2 cellular contexts compared by ENCODE assay signal in the genomic region with DNA sequence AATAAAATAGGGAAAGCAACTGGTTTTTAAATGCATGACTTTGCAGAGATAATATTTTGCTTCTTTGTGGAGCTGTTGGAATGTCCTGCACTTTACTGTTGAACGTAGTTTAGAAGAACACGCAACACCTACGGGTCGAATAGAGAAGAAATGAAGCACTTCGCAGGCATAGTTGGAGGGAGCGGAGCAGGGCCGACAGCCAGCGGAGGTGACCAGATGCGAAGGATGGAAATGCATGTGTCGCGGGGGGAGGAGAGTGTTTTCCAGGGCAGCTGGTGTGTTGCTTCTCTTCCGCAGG.
TF ChIP-seq lines count a peak whose summit lies in the region.

No MANE protein-coding gene starts in this region.

TF ChIP-seq in IMR-90, 13 proteins besides CTCF, POLR2A, EP300 and RAD21 (continued from another document):
- TF ChIP-seq RCOR1 (IDR thresholded peaks at IDR 0.05; ENCODE audit: insufficient replicate concordance, low read length) = no peak
- no peak for TF ChIP-seq MAZ (IDR thresholded peaks at IDR 0.05; ENCODE audit: borderline replicate concordance, low read depth, low read length)
- TF ChIP-seq ELK1 (IDR thresholded peaks at IDR 0.05; ENCODE audit: borderline replicate concordance, low read depth, low read length) = no peak

TF ChIP-seq in WTC11, 78 proteins besides CTCF, POLR2A, EP300 and RAD21:
- TF ChIP-seq, protein P1, sequence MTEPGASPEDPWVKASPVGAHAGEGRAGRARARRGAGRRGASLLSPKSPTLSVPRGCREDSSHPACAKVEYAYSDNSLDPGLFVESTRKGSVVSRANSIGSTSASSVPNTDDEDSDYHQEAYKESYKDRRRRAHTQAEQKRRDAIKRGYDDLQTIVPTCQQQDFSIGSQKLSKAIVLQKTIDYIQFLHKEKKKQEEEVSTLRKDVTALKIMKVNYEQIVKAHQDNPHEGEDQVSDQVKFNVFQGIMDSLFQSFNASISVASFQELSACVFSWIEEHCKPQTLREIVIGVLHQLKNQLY (CRISPR knock-in tag; IDR thresholded peaks at IDR 0.05) = no peak
- TF ChIP-seq, protein P2, sequence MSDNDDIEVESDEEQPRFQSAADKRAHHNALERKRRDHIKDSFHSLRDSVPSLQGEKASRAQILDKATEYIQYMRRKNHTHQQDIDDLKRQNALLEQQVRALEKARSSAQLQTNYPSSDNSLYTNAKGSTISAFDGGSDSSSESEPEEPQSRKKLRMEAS (CRISPR knock-in tag; IDR thresholded peaks at IDR 0.05) = peak; percentile 20; the same call in 1 of the 2 replicates
- TF ChIP-seq ZNF396 (CRISPR knock-in tag; IDR thresholded peaks at IDR 0.05; ENCODE audit: borderline replicate concordance) = no peak
